In the genomic region with DNA sequence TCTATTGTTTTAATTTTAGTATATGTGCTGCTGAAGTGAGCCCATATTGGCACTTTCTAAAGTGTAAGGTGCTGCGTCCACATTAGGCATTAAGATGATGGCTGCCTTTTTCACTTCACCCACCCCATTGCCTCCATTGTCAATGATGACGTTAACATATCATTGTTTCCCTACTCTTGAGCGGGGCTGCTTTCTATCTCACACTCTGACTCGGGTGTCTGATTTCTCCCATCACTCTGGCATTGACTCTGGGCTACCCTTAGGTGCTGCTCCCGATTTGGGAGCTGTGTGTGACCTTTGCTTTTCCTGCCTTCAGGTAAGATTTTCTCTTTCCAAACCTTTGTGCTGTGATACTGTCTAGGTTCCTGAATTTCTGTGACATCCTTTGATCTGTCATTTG, we compare ENCODE assay signal across 15 cellular contexts. TPM values are rescaled to one million over a fixed set of nuclear protein-coding genes. Genes with fewer than 3 reads are reported as not detected.
A peak's percentile ranks its signal among the peaks of the same experiment; 100 is the strongest.
DNase-seq lines count a peak whose midpoint lies in the region; ATAC-seq and TF ChIP-seq lines count a peak whose summit lies in the region.
"Had no signal": no experiment of that assay in that cellular context is flagged by ENCODE, and none has a peak within 500 bp of the region (broad histone marks: within the 10 kb centered on the region; RNA-seq: fewer than 3 reads in every experiment).

No MANE protein-coding gene starts in this region.

- peak overlapping the region; percentile 78 for H3K18ac ChIP-seq in mesendoderm (ENCODE audit: low read length)

- DNase-seq in NCI-H2107 treated with DMSO at 0.1 percent for 48 hours (lab: John Stamatoyannopoulos, UW; ENCODE audit: unreplicated experiment), result peak; percentile 51
- no peak for DNase-seq in NCI-H2107 (lab: John Stamatoyannopoulos, UW)
- DNase-seq in GM23338 (ENCODE audit: low spot score), result peak; percentile 44
- DNase-seq in WTC11 (ENCODE audit: low spot score), result no peak
- no peak for DNase-seq in mesendoderm
- DNase-seq in T-helper 9 cell, result no peak
- DNase-seq: 8988T; AML-193; Caco-2; CD8-positive, alpha-beta memory T cell; DND-41; GDM1 had no signal

- H3K79me2 ChIP-seq in GM23338 (replicated peaks; ENCODE audit: insufficient read depth) (peaks cover 73% of the 10 kb centered on the region), mesendoderm (ENCODE audit: control insufficient read depth, insufficient read depth, low read length) (no peaks in the 10 kb centered on the region)

- no peak for TF ChIP-seq CTCF in GM23338 (conservative IDR thresholded peaks at IDR 0.05; ENCODE audit: low read depth in 2 of 2)
- TF ChIP-seq CTCF in WTC11 (IDR thresholded peaks at IDR 0.05), result no peak

- H3K4me1 ChIP-seq in GM23338 (ENCODE audit: insufficient read depth), result peaks cover 38% of the 10 kb centered on the region
- peaks cover 33% of the 10 kb centered on the region for H3K4me1 ChIP-seq in mesendoderm (ENCODE audit: control insufficient read depth, low read depth, low read length)
- H3K4me1 ChIP-seq: BLaER1 had no signal

- H3K9me3 Mint-ChIP-seq in GM23338, result no peaks in the 10 kb centered on the region; the same call in 2 of the 3 replicates
- H3K9me3 Mint-ChIP-seq in WTC11, result peaks cover 12% of the 10 kb centered on the region
- H3K9me3 Mint-ChIP-seq: CD8-positive, alpha-beta memory T cell had no signal

- H3K27ac Mint-ChIP-seq in GM23338 (peak overlapping the region; percentile 69), WTC11 (peak overlapping the region; percentile 46)

- H3K9me2 ChIP-seq in GM23338 (ENCODE audit: insufficient read depth), result peaks cover 7% of the 10 kb centered on the region; the same call in 1 of the 2 replicates

- H3K27me3 ChIP-seq in GM23338 (ENCODE audit: insufficient read depth) (no peaks in the 10 kb centered on the region), mesendoderm (ENCODE audit: insufficient read depth, low read length, poor library complexity) (no peaks in the 10 kb centered on the region)
- H3K27me3 ChIP-seq: BLaER1 had no signal

- no peak overlapping the region for H3K23ac ChIP-seq in mesendoderm (ENCODE audit: low read length)

- H2BK120ac ChIP-seq in mesendoderm (ENCODE audit: low read depth, low read length), result no peak overlapping the region

- H4K8ac ChIP-seq in mesendoderm (ENCODE audit: low read depth, low read length), result no peak overlapping the region

- POLR2A ChIA-PET in WTC11 (lab: Charles Lee), result no interaction called here

- peaks cover 5% of the 10 kb centered on the region; the same call in 1 of the 2 replicates for H4K20me1 ChIP-seq in GM23338 (replicated peaks; ENCODE audit: insufficient read depth)
- H4K20me1 ChIP-seq: BLaER1 had no signal

- H3F3A ChIP-seq in GM23338 (replicated peaks; ENCODE audit: low read depth), result 0 out of 2 replicates have a peak, but pooled peaks cover 4% of the 10 kb centered on the region

- H4K5ac ChIP-seq in mesendoderm (ENCODE audit: low read length), result no peak overlapping the region

- peak overlapping the region; percentile 2 for H3K9ac ChIP-seq in mesendoderm (ENCODE audit: low read length)
- H3K9ac ChIP-seq: BLaER1 had no signal

- H3K36me3 ChIP-seq in GM23338 (ENCODE audit: insufficient read depth), result no peaks in the 10 kb centered on the region; the same call in none of the 2 replicates
- H3K36me3 ChIP-seq in mesendoderm (ENCODE audit: control insufficient read depth, insufficient read depth, low read length), result no peaks in the 10 kb centered on the region
- H3K36me3 ChIP-seq: BLaER1 had no signal

- no peak overlapping the region for H3K4me3 Mint-ChIP-seq in GM23338
- H3K4me3 Mint-ChIP-seq in WTC11, result no peak overlapping the region
- H3K4me3 Mint-ChIP-seq: CD8-positive, alpha-beta memory T cell had no signal

- peak overlapping the region; percentile 40 for H3K56ac ChIP-seq in mesendoderm (ENCODE audit: low read length)

- peaks cover 5% of the 10 kb centered on the region for H3K79me1 ChIP-seq in mesendoderm (ENCODE audit: low read length)

- H2BK5ac ChIP-seq in mesendoderm (ENCODE audit: low read length), result peak overlapping the region; percentile 33

- H3K36me3 Mint-ChIP-seq in GM23338 (ENCODE audit: low read depth) (peaks cover 46% of the 10 kb centered on the region), WTC11 (peaks cover 22% of the 10 kb centered on the region)
- H3K36me3 Mint-ChIP-seq: CD8-positive, alpha-beta memory T cell had no signal

- H3K27me3 Mint-ChIP-seq in GM23338 (ENCODE audit: insufficient read depth, low read depth, poor library complexity), result peaks cover 4% of the 10 kb centered on the region
- no peaks in the 10 kb centered on the region for H3K27me3 Mint-ChIP-seq in WTC11 (ENCODE audit: low read depth)

- ATAC-seq in GM23338 (peak; percentile 78), WTC11 (peak; percentile 75), GM21825 (IDR thresholded peaks at IDR 0.05; ENCODE audit: unreplicated experiment) (no peak), HG02610 (IDR thresholded peaks at IDR 0.05; ENCODE audit: unreplicated experiment) (no peak)

- H3K4me1 Mint-ChIP-seq in GM23338 (peaks cover 39% of the 10 kb centered on the region), WTC11 (peaks cover 46% of the 10 kb centered on the region)
- H3K4me1 Mint-ChIP-seq: CD8-positive, alpha-beta memory T cell had no signal

- no peak overlapping the region for H2BK15ac ChIP-seq in mesendoderm (replicated peaks; ENCODE audit: low read depth)

- H3K4ac ChIP-seq in mesendoderm (ENCODE audit: low read depth, low read length), result no peak overlapping the region

- no CpG with 5 or more reads among the region's 5 CpGs for WGBS in mesendoderm (ENCODE audit: extremely low coverage, insufficient coverage, low lambda C conversion rate)

- no peak overlapping the region for H3K4me2 ChIP-seq in GM23338
- no peak overlapping the region for H3K4me2 ChIP-seq in mesendoderm (ENCODE audit: low read length)
- H3K4me2 ChIP-seq: BLaER1 had no signal

- H2AK5ac ChIP-seq in mesendoderm (ENCODE audit: low read length), result peak overlapping the region; percentile 12

- H3K4me3 ChIP-seq in GM23338, result no peak overlapping the region
- no peak overlapping the region for H3K4me3 ChIP-seq in mesendoderm (ENCODE audit: low read length)
- H3K4me3 ChIP-seq: BLaER1 had no signal

- no peak overlapping the region for H2AFZ ChIP-seq in GM23338

- CTCF ChIA-PET in WTC11 (lab: Charles Lee), result no interaction called here

- H3K27ac ChIP-seq in GM23338 (ENCODE audit: low read depth) (peak overlapping the region; percentile 66; the same call in 1 of the 2 replicates), mesendoderm (ENCODE audit: low read depth, low read length) (no peak overlapping the region)
- H3K27ac ChIP-seq: BLaER1 had no signal

TF ChIP-seq in GM23338, 12 proteins besides CTCF, POLR2A, EP300 and RAD21 (continues in another document):
- TF ChIP-seq, protein P1, sequence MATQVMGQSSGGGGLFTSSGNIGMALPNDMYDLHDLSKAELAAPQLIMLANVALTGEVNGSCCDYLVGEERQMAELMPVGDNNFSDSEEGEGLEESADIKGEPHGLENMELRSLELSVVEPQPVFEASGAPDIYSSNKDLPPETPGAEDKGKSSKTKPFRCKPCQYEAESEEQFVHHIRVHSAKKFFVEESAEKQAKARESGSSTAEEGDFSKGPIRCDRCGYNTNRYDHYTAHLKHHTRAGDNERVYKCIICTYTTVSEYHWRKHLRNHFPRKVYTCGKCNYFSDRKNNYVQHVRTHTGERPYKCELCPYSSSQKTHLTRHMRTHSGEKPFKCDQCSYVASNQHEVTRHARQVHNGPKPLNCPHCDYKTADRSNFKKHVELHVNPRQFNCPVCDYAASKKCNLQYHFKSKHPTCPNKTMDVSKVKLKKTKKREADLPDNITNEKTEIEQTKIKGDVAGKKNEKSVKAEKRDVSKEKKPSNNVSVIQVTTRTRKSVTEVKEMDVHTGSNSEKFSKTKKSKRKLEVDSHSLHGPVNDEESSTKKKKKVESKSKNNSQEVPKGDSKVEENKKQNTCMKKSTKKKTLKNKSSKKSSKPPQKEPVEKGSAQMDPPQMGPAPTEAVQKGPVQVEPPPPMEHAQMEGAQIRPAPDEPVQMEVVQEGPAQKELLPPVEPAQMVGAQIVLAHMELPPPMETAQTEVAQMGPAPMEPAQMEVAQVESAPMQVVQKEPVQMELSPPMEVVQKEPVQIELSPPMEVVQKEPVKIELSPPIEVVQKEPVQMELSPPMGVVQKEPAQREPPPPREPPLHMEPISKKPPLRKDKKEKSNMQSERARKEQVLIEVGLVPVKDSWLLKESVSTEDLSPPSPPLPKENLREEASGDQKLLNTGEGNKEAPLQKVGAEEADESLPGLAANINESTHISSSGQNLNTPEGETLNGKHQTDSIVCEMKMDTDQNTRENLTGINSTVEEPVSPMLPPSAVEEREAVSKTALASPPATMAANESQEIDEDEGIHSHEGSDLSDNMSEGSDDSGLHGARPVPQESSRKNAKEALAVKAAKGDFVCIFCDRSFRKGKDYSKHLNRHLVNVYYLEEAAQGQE (IDR thresholded peaks at IDR 0.05; ENCODE audit: unreplicated experiment), result no peak
- TF ChIP-seq CREB1 (CRISPR knock-in tag; IDR thresholded peaks at IDR 0.05; ENCODE audit: low read depth), result no peak

TF ChIP-seq in WTC11, 78 proteins besides CTCF, POLR2A, EP300 and RAD21 (continues in another document):
- TF ChIP-seq, protein P2, sequence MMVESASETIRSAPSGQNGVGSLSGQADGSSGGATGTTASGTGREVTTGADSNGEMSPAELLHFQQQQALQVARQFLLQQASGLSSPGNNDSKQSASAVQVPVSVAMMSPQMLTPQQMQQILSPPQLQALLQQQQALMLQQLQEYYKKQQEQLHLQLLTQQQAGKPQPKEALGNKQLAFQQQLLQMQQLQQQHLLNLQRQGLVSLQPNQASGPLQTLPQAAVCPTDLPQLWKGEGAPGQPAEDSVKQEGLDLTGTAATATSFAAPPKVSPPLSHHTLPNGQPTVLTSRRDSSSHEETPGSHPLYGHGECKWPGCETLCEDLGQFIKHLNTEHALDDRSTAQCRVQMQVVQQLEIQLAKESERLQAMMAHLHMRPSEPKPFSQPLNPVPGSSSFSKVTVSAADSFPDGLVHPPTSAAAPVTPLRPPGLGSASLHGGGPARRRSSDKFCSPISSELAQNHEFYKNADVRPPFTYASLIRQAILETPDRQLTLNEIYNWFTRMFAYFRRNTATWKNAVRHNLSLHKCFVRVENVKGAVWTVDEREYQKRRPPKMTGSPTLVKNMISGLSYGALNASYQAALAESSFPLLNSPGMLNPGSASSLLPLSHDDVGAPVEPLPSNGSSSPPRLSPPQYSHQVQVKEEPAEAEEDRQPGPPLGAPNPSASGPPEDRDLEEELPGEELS (CRISPR knock-in tag; IDR thresholded peaks at IDR 0.05), result no peak
- TF ChIP-seq ZBTB21 (CRISPR knock-in tag; IDR thresholded peaks at IDR 0.05; ENCODE audit: borderline replicate concordance), result no peak
- TF ChIP-seq MYBL2 (CRISPR knock-in tag; IDR thresholded peaks at IDR 0.05), result no peak
- TF ChIP-seq TEAD4 (CRISPR knock-in tag; IDR thresholded peaks at IDR 0.05), result no peak
- no peak for TF ChIP-seq CBFB (CRISPR knock-in tag; IDR thresholded peaks at IDR 0.05; ENCODE audit: low read depth)

RNA-seq across cellular contexts. Expression of gene CGNL1, which starts 28.8 kb away (rescaled TPM):
- total RNA-seq in GM23338 (2014; rRNA removed; shearing (Covaris generic)), result 57.8 and 58.0 TPM in 2 replicates
- 19.4 and 20.0 TPM in 2 replicates for polyA plus RNA-seq in GM23338 (2016; fragmentation: Nextera tagmentation; extraction: Ambion mirVana)
- total RNA-seq in WTC11 (2021), result 57.3 to 69.5 TPM (median 67.1 TPM) in 3 replicates
- polyA plus RNA-seq in mesendoderm (2013, experiment 1 of 2), result 8.1 TPM
- 8.8 TPM for polyA plus RNA-seq in mesendoderm (2013, experiment 2 of 2)
- total RNA-seq: CD8-positive, alpha-beta memory T cell had no signal
- polyA plus RNA-seq: CD8-positive, alpha-beta memory T cell had no signal

Comparison
In these comparisons a context has a peak if more than half of its experiments do, and no peak if none do; other contexts are left out.
1. DNase-seq: peak in NCI-H2107 treated with DMSO at 0.1 percent for 48 hours (single experiment) and GM23338 (single experiment); none in NCI-H2107 (single experiment), WTC11 (single experiment), mesendoderm (single experiment) and T-helper 9 cell (single experiment).
2. ATAC-seq: peak in GM23338 (single experiment) and WTC11 (single experiment); none in GM21825 (single experiment) and HG02610 (single experiment).